13 cellular contexts compared by ENCODE assay signal in genomic region chr14:68552597-68552996, GRCh38.
DNase-seq lines count a peak whose midpoint lies in the region; ATAC-seq and TF ChIP-seq lines count a peak whose summit lies in the region.
"Had no signal": no experiment of that assay in that cellular context is flagged by ENCODE, and none has a peak within 500 bp of the region (broad histone marks: within the 10 kb centered on the region; RNA-seq: fewer than 3 reads in every experiment).

No MANE protein-coding gene starts in this region.

- in situ Hi-C loops in gastrocnemius medialis (cut with MboI; ENCODE audit: low sequenced_read_pairs in 4 of 4) = no loop called here

- 54% methylated on average over 2 of the region's 2 CpGs for WGBS in esophagus muscularis mucosa

- H3K27me3 ChIP-seq in esophagus muscularis mucosa = no peaks in the 10 kb centered on the region
- no peaks in the 10 kb centered on the region for H3K27me3 ChIP-seq in gastrocnemius medialis
- H3K27me3 ChIP-seq in H7 (ENCODE audit: control insufficient read depth, insufficient read depth, low read length) = no peaks in the 10 kb centered on the region; the same call in 1 of the 2 replicates
- H3K27me3 ChIP-seq: adrenal gland had no signal

- TF ChIP-seq POLR2A in esophagus muscularis mucosa (IDR thresholded peaks at IDR 0.05; ENCODE audit: low read depth) (no peak), gastrocnemius medialis (IDR thresholded peaks at IDR 0.05) (no peak)

- peak; percentile 56 for DNase-seq in CD1c-positive myeloid dendritic cell (ENCODE audit: extremely low spot score)
- DNase-seq in NCI-H69 (lab: John Stamatoyannopoulos, UW) = peak; percentile 23
- no peak for DNase-seq in esophagus muscularis mucosa (ENCODE audit: extremely low spot score)
- DNase-seq in gastrocnemius medialis = no peak
- DNase-seq in H7 = no peak
- DNase-seq: activated CD8-positive, alpha-beta T cell treated with anti-CD3 and anti-CD28 coated beads for 36 hours; midbrain; NCI-H187 treated with DMSO at 0.1 percent for 48 hours; stimulated activated CD4-positive, alpha-beta T cell treated with anti-CD3 and anti-CD28 coated beads, Interleukin-15, amount 100 ng/mL, for 24 hours had no signal

- H3K27ac ChIP-seq in esophagus muscularis mucosa (replicated peaks in 1 of 4) (peak overlapping the region; percentile 90 to 96 (median 95)), gastrocnemius medialis (peak overlapping the region; percentile 93 to 99 (median 97))

- H3K4me3 ChIP-seq in esophagus muscularis mucosa = no peak overlapping the region
- H3K4me3 ChIP-seq in gastrocnemius medialis = no peak overlapping the region
- H3K4me3 ChIP-seq in H7 (ENCODE audit: insufficient read depth, low read depth, low read length) = no peak overlapping the region
- H3K4me3 ChIP-seq: adrenal gland had no signal

- H3K9me3 ChIP-seq in esophagus muscularis mucosa = no peaks in the 10 kb centered on the region
- no peaks in the 10 kb centered on the region for H3K9me3 ChIP-seq in gastrocnemius medialis
- H3K9me3 ChIP-seq: adrenal gland had no signal

- H3K4me1 ChIP-seq in esophagus muscularis mucosa (peaks cover 71 to 92% (median 88%) of the 10 kb centered on the region in 4 donors), gastrocnemius medialis (peaks cover 74 to 82% of the 10 kb centered on the region in 2 donors)

- no peak for ATAC-seq in gastrocnemius medialis
- no peak for ATAC-seq in HG02870 (IDR thresholded peaks at IDR 0.05; ENCODE audit: unreplicated experiment)
- no peak for ATAC-seq in HG03095 (IDR thresholded peaks at IDR 0.05; ENCODE audit: unreplicated experiment)
- ATAC-seq in HG02678 (IDR thresholded peaks at IDR 0.05; ENCODE audit: unreplicated experiment) = no peak
- ATAC-seq: activated CD8-positive, alpha-beta T cell treated with anti-CD3 and anti-CD28 coated beads for 36 hours had no signal

- TF ChIP-seq EP300 in esophagus muscularis mucosa (IDR thresholded peaks at IDR 0.05) = no peak

- intact Hi-C loops in esophagus muscularis mucosa (cut with DNase I) = loop anchor here (10.0 kb wide), 1 partner anchor 102 kb away; no protein-coding TSS in a partner anchor
- intact Hi-C loops in gastrocnemius medialis (cut with DNase I; ENCODE audit: low total_unique reads) = no loop called here

- H3K36me3 ChIP-seq in esophagus muscularis mucosa = no peaks in the 10 kb centered on the region
- H3K36me3 ChIP-seq in gastrocnemius medialis = no peaks in the 10 kb centered on the region
- no peaks in the 10 kb centered on the region for H3K36me3 ChIP-seq in H7 (replicated peaks; ENCODE audit: control insufficient read depth, insufficient read depth, low read length)
- H3K36me3 ChIP-seq: adrenal gland had no signal

- TF ChIP-seq CTCF in esophagus muscularis mucosa (IDR thresholded peaks at IDR 0.05) (no peak), gastrocnemius medialis (IDR thresholded peaks at IDR 0.05 in 4 of 5, conservative IDR thresholded peaks at IDR 0.05 in 1 of 5) (no peak)

Comparison
In these comparisons a context has a peak if more than half of its experiments do, and no peak if none do; other contexts are left out.
1. DNase-seq: peak in CD1c-positive myeloid dendritic cell (single experiment) and NCI-H69 (single experiment); none in esophagus muscularis mucosa (single experiment), gastrocnemius medialis (0 of 2) and H7 (single experiment).